In the genomic region with DNA sequence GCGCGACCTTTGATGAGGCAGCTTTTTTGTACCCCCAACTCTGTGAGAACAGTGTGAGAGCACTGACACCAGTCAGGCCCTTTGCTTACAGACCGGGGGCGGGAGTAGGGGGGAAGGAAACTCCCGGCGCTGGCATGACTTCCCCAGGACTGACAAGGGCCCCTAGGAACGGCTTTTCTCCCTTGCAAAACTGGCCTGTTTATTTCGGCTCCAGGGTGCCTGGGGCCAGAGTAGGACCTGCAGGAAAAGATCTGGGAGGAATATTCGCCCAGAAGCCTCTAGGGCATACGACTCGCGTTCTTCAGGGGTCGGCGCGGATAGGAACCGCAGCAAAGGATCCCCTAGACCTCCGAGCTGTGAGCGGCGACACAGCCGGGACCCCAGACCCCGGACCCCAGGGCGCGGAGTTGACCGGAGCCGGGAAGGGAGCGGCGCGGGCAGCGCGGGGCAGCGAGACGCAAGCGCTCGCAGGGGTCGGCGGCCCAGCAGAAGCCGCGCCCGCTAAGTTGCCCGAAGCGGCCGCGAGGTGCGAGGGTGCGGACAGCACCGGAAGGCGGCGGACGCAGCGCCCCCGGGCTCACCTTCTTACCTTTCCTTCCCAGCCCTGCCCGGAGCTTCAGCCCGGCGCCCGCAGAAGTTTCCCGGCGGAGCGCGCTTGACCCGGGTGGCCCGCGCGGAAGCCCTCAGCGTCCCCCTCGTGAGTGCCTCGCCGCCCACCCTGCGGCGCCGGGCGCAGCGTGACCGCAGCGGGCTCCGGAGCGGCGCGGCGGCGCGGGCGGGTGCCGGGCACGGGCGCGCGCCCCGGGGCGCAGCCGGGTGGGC, we compare ENCODE assay signal across 1 cellular context.
TF ChIP-seq lines count a peak whose summit lies in the region.

A gene with protein sequence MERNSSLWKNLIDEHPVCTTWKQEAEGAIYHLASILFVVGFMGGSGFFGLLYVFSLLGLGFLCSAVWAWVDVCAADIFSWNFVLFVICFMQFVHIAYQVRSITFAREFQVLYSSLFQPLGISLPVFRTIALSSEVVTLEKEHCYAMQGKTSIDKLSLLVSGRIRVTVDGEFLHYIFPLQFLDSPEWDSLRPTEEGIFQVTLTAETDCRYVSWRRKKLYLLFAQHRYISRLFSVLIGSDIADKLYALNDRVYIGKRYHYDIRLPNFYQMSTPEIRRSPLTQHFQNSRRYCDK (minus strand): TSS at position 771 of the 822 bp plus-strand sequence. CDS start 18,105 bp downstream, outside the sequence.

TF ChIP-seq in H1, 55 proteins besides CTCF, POLR2A, EP300 and RAD21:
- no peak for TF ChIP-seq TAF7 (optimal IDR thresholded peaks at IDR 0.05; ENCODE audit: borderline replicate concordance, low read depth, low read length)
- TF ChIP-seq SIN3A (conservative IDR thresholded peaks at IDR 0.05 in 1 of 2, IDR thresholded peaks at IDR 0.05 in 1 of 2; ENCODE audit: low read depth in 1 of 2, low read length in 2 of 2): no peak
- TF ChIP-seq, protein P1, sequence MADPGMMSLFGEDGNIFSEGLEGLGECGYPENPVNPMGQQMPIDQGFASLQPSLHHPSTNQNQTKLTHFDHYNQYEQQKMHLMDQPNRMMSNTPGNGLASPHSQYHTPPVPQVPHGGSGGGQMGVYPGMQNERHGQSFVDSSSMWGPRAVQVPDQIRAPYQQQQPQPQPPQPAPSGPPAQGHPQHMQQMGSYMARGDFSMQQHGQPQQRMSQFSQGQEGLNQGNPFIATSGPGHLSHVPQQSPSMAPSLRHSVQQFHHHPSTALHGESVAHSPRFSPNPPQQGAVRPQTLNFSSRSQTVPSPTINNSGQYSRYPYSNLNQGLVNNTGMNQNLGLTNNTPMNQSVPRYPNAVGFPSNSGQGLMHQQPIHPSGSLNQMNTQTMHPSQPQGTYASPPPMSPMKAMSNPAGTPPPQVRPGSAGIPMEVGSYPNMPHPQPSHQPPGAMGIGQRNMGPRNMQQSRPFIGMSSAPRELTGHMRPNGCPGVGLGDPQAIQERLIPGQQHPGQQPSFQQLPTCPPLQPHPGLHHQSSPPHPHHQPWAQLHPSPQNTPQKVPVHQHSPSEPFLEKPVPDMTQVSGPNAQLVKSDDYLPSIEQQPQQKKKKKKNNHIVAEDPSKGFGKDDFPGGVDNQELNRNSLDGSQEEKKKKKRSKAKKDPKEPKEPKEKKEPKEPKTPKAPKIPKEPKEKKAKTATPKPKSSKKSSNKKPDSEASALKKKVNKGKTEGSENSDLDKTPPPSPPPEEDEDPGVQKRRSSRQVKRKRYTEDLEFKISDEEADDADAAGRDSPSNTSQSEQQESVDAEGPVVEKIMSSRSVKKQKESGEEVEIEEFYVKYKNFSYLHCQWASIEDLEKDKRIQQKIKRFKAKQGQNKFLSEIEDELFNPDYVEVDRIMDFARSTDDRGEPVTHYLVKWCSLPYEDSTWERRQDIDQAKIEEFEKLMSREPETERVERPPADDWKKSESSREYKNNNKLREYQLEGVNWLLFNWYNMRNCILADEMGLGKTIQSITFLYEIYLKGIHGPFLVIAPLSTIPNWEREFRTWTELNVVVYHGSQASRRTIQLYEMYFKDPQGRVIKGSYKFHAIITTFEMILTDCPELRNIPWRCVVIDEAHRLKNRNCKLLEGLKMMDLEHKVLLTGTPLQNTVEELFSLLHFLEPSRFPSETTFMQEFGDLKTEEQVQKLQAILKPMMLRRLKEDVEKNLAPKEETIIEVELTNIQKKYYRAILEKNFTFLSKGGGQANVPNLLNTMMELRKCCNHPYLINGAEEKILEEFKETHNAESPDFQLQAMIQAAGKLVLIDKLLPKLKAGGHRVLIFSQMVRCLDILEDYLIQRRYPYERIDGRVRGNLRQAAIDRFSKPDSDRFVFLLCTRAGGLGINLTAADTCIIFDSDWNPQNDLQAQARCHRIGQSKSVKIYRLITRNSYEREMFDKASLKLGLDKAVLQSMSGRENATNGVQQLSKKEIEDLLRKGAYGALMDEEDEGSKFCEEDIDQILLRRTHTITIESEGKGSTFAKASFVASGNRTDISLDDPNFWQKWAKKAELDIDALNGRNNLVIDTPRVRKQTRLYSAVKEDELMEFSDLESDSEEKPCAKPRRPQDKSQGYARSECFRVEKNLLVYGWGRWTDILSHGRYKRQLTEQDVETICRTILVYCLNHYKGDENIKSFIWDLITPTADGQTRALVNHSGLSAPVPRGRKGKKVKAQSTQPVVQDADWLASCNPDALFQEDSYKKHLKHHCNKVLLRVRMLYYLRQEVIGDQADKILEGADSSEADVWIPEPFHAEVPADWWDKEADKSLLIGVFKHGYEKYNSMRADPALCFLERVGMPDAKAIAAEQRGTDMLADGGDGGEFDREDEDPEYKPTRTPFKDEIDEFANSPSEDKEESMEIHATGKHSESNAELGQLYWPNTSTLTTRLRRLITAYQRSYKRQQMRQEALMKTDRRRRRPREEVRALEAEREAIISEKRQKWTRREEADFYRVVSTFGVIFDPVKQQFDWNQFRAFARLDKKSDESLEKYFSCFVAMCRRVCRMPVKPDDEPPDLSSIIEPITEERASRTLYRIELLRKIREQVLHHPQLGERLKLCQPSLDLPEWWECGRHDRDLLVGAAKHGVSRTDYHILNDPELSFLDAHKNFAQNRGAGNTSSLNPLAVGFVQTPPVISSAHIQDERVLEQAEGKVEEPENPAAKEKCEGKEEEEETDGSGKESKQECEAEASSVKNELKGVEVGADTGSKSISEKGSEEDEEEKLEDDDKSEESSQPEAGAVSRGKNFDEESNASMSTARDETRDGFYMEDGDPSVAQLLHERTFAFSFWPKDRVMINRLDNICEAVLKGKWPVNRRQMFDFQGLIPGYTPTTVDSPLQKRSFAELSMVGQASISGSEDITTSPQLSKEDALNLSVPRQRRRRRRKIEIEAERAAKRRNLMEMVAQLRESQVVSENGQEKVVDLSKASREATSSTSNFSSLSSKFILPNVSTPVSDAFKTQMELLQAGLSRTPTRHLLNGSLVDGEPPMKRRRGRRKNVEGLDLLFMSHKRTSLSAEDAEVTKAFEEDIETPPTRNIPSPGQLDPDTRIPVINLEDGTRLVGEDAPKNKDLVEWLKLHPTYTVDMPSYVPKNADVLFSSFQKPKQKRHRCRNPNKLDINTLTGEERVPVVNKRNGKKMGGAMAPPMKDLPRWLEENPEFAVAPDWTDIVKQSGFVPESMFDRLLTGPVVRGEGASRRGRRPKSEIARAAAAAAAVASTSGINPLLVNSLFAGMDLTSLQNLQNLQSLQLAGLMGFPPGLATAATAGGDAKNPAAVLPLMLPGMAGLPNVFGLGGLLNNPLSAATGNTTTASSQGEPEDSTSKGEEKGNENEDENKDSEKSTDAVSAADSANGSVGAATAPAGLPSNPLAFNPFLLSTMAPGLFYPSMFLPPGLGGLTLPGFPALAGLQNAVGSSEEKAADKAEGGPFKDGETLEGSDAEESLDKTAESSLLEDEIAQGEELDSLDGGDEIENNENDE (IDR thresholded peaks at IDR 0.05; ENCODE audit: insufficient replicate concordance, low read length): no peak
- peak; percentile 49; the same call in 1 of the 2 replicates for TF ChIP-seq SUZ12 (IDR thresholded peaks at IDR 0.05; ENCODE audit: low read length)
- no peak for TF ChIP-seq KDM5A (IDR thresholded peaks at IDR 0.05; ENCODE audit: low read length)
- no peak for TF ChIP-seq POLR2AphosphoS5 (IDR thresholded peaks at IDR 0.05; ENCODE audit: low read depth, low read length)
- peak; percentile 81 for TF ChIP-seq KDM4A (IDR thresholded peaks at IDR 0.05; ENCODE audit: low read depth, low read length, severe bottlenecking)
- TF ChIP-seq, protein P2, sequence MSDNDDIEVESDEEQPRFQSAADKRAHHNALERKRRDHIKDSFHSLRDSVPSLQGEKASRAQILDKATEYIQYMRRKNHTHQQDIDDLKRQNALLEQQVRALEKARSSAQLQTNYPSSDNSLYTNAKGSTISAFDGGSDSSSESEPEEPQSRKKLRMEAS (IDR thresholded peaks at IDR 0.05): peak; percentile 17; the same call in 1 of the 2 replicates
- TF ChIP-seq SAP30 (IDR thresholded peaks at IDR 0.05; ENCODE audit: insufficient read depth, insufficient replicate concordance, low read length): no peak
- peak; percentile 30; the same call in 1 of the 2 replicates for TF ChIP-seq TAF1 (IDR thresholded peaks at IDR 0.05; ENCODE audit: low read depth, low read length)
- no peak for TF ChIP-seq SIRT6 (IDR thresholded peaks at IDR 0.05; ENCODE audit: low read length)
- peak; percentile 89 for TF ChIP-seq RBBP5 (IDR thresholded peaks at IDR 0.05; ENCODE audit: borderline replicate concordance, low read depth, low read length)
- peak; percentile 73; the same call in 1 of the 2 replicates for TF ChIP-seq GABPA (IDR thresholded peaks at IDR 0.05; ENCODE audit: borderline replicate concordance, insufficient read depth, low read length)
- no peak; the same call in 1 of the 2 replicates for TF ChIP-seq TBP (IDR thresholded peaks at IDR 0.05; ENCODE audit: low read depth, low read length)
- no peak for TF ChIP-seq JUND (IDR thresholded peaks at IDR 0.05; ENCODE audit: low read length)
- TF ChIP-seq ASH2L (IDR thresholded peaks at IDR 0.05; ENCODE audit: low read length): peak; percentile 77
- TF ChIP-seq, protein P3, sequence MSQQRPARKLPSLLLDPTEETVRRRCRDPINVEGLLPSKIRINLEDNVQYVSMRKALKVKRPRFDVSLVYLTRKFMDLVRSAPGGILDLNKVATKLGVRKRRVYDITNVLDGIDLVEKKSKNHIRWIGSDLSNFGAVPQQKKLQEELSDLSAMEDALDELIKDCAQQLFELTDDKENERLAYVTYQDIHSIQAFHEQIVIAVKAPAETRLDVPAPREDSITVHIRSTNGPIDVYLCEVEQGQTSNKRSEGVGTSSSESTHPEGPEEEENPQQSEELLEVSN (IDR thresholded peaks at IDR 0.05): peak; percentile 60
- TF ChIP-seq SRF (IDR thresholded peaks at IDR 0.05; ENCODE audit: low read depth, low read length): no peak
- TF ChIP-seq SIX5 (IDR thresholded peaks at IDR 0.05; ENCODE audit: low read depth, low read length): no peak
- no peak for TF ChIP-seq GTF2F1 (IDR thresholded peaks at IDR 0.05; ENCODE audit: borderline replicate concordance, low read depth, low read length)
- TF ChIP-seq JUN (IDR thresholded peaks at IDR 0.05; ENCODE audit: low read depth, low read length): no peak
- TF ChIP-seq NRF1 (IDR thresholded peaks at IDR 0.05; ENCODE audit: low read depth, low read length): no peak
- TF ChIP-seq PHF8 (conservative IDR thresholded peaks at IDR 0.05; ENCODE audit: low read depth, low read length): no peak; the same call in none of the 2 replicates
- no peak for TF ChIP-seq BRCA1 (IDR thresholded peaks at IDR 0.05; ENCODE audit: low read depth, low read length)
- 0 out of 2 replicates have a peak, but pooled peaks have one; percentile 8 for TF ChIP-seq YY1 (IDR thresholded peaks at IDR 0.05; ENCODE audit: low read depth, low read length)
- TF ChIP-seq CTBP2 (IDR thresholded peaks at IDR 0.05; ENCODE audit: borderline replicate concordance, insufficient read depth, insufficient read length, low read length): no peak
